8 cellular contexts compared by ENCODE assay signal in genomic region chr6:28141500-28142329, GRCh38. TPM values are rescaled to one million over a fixed set of nuclear protein-coding genes. Genes with fewer than 3 reads are reported as not detected.
DNase-seq lines count a peak whose midpoint lies in the region; ATAC-seq, FAIRE-seq and TF ChIP-seq lines count a peak whose summit lies in the region.

ZKSCAN8 (plus strand) TSS chr6:28141883; CDS start chr6:28148408, 6,525 bp downstream.

- peaks cover 62% of the 10 kb centered on the region for H3K4me1 Mint-ChIP-seq in activated T-cell treated with anti-CD3 and anti-CD28 coated beads, Interleukin-2, amount 50 U/mL, for 72 hours (ENCODE audit: low read depth)
- H3K4me1 Mint-ChIP-seq in stimulated activated memory B cell treated with anti-CD40 and anti-IgM and Interleukin-4, amounts not matched to agents 10 μg/mL and 1 μg/mL and 100 μg/mL, for 72 hours, result peaks cover 47% of the 10 kb centered on the region

- H3K36me3 Mint-ChIP-seq in activated T-cell treated with anti-CD3 and anti-CD28 coated beads, Interleukin-2, amount 50 U/mL, for 72 hours (ENCODE audit: insufficient read depth in 2 of 2), result peaks cover 10 to 14% of the 10 kb centered on the region in 2 donors
- peaks cover 23% of the 10 kb centered on the region for H3K36me3 Mint-ChIP-seq in stimulated activated memory B cell treated with anti-CD40 and anti-IgM and Interleukin-4, amounts not matched to agents 10 μg/mL and 1 μg/mL and 100 μg/mL, for 72 hours

- peak; percentile 79 for DNase-seq in DND-41
- peak; percentile 88 for DNase-seq in GM23248
- peak; percentile 91 for DNase-seq in Kasumi-1 (lab: John Stamatoyannopoulos, UW)
- DNase-seq in RCC 7860 (ENCODE audit: low spot score), result peak; percentile 81
- peak; percentile 86 to 89 for DNase-seq in activated T-cell treated with anti-CD3 and anti-CD28 coated beads, Interleukin-2, amount 50 U/mL, for 72 hours
- peak; percentile 44 for DNase-seq in esophagus squamous epithelium (lab: John Stamatoyannopoulos, UW)

- WGBS in GM23248 (ENCODE audit: low coverage in 1 of 2, low lambda C conversion rate in 2 of 2, missing lambda C conversion rate in 2 of 2), 2 experiments, result 1 to 2% methylated on average over 52 of the region's 52 CpGs
- WGBS in esophagus squamous epithelium, 2 donors, result 0% methylated on average over 10 to 18 of the region's 52 CpGs

- H3K79me2 ChIP-seq in DND-41 (ENCODE audit: insufficient read depth, low read length) (peaks cover 60% of the 10 kb centered on the region), GM23248 (ENCODE audit: insufficient read depth) (peaks cover 63% of the 10 kb centered on the region)

- H4K20me1 ChIP-seq in DND-41 (ENCODE audit: insufficient read depth, low read length) (no peaks in the 10 kb centered on the region), GM23248 (ENCODE audit: insufficient read depth) (peaks cover 4% of the 10 kb centered on the region; the same call in 1 of the 2 replicates)

- FAIRE-seq in RCC 7860 (lab: Jason Lieb, UNC), result peak; percentile 20

- no peaks in the 10 kb centered on the region for H3K9me3 Mint-ChIP-seq in activated T-cell treated with anti-CD3 and anti-CD28 coated beads, Interleukin-2, amount 50 U/mL, for 72 hours
- H3K9me3 Mint-ChIP-seq in stimulated activated memory B cell treated with anti-CD40 and anti-IgM and Interleukin-4, amounts not matched to agents 10 μg/mL and 1 μg/mL and 100 μg/mL, for 72 hours, result no peaks in the 10 kb centered on the region

- H3K4me2 ChIP-seq in DND-41 (ENCODE audit: insufficient read depth, low read length), result peak within 1 kb of the TSS; percentile 91
- peak within 1 kb of the TSS; percentile 98 for H3K4me2 ChIP-seq in GM23248 (ENCODE audit: unreplicated experiment)

- peak in 2 of 4 donors; percentile 31 to 43 for TF ChIP-seq POLR2A in esophagus squamous epithelium (IDR thresholded peaks at IDR 0.05)

- no peaks in the 10 kb centered on the region for H3K9me2 ChIP-seq in GM23248 (ENCODE audit: insufficient read depth)

- H3K27me3 Mint-ChIP-seq in activated T-cell treated with anti-CD3 and anti-CD28 coated beads, Interleukin-2, amount 50 U/mL, for 72 hours (ENCODE audit: low read depth), result no peaks in the 10 kb centered on the region
- H3K27me3 Mint-ChIP-seq in stimulated activated memory B cell treated with anti-CD40 and anti-IgM and Interleukin-4, amounts not matched to agents 10 μg/mL and 1 μg/mL and 100 μg/mL, for 72 hours, result no peaks in the 10 kb centered on the region

- H3K9me3 ChIP-seq in DND-41 (ENCODE audit: insufficient read depth, low read length, severe bottlenecking) (no peaks in the 10 kb centered on the region), GM23248 (ENCODE audit: low read depth) (no peaks in the 10 kb centered on the region), esophagus squamous epithelium (no peaks in the 10 kb centered on the region), muscle layer of duodenum (ENCODE audit: control insufficient read depth in 1 of 2, low read length in 2 of 2) (no peaks in the 10 kb centered on the region)

- H3K4me3 Mint-ChIP-seq in activated T-cell treated with anti-CD3 and anti-CD28 coated beads, Interleukin-2, amount 50 U/mL, for 72 hours, result peak within 1 kb of the TSS; percentile 95 to 97
- peak within 1 kb of the TSS; percentile 99 for H3K4me3 Mint-ChIP-seq in stimulated activated memory B cell treated with anti-CD40 and anti-IgM and Interleukin-4, amounts not matched to agents 10 μg/mL and 1 μg/mL and 100 μg/mL, for 72 hours

- ATAC-seq in DND-41 (ENCODE audit: insufficient read depth, low read depth), result peak; percentile 80
- ATAC-seq in activated T-cell treated with anti-CD3 and anti-CD28 coated beads, Interleukin-2, amount 50 U/mL, for 72 hours (replicated peaks in 1 of 2), result peak; percentile 92
- peak; percentile 95 for ATAC-seq in stimulated activated memory B cell treated with anti-CD40 and anti-IgM and Interleukin-4, amounts not matched to agents 10 μg/mL and 1 μg/mL and 100 μg/mL, for 72 hours

- H3K27me3 ChIP-seq in DND-41 (ENCODE audit: insufficient read depth, low read length, poor library complexity) (no peaks in the 10 kb centered on the region), GM23248 (replicated peaks; ENCODE audit: insufficient read depth) (no peaks in the 10 kb centered on the region), esophagus squamous epithelium (no peaks in the 10 kb centered on the region), muscle layer of duodenum (ENCODE audit: low read depth, low read length) (no peaks in the 10 kb centered on the region)

- peaks cover 60% of the 10 kb centered on the region for H3K4me1 ChIP-seq in DND-41 (ENCODE audit: insufficient read depth, low read length)
- peaks cover 27% of the 10 kb centered on the region for H3K4me1 ChIP-seq in GM23248 (ENCODE audit: insufficient read depth)
- peaks cover 0 to 47% (median 29%) of the 10 kb centered on the region in 3 donors for H3K4me1 ChIP-seq in esophagus squamous epithelium
- peaks cover 14 to 34% of the 10 kb centered on the region in 2 donors for H3K4me1 ChIP-seq in muscle layer of duodenum (ENCODE audit: control insufficient read depth in 1 of 2, insufficient read depth in 2 of 2, low read length in 2 of 2)

- peaks cover 15% of the 10 kb centered on the region; the same call in 1 of the 2 replicates for H3K36me3 ChIP-seq in DND-41 (ENCODE audit: insufficient read depth, low read length)
- H3K36me3 ChIP-seq in GM23248 (ENCODE audit: low read depth), result peaks cover 13% of the 10 kb centered on the region
- peaks cover 0 to 25% (median 0%) of the 10 kb centered on the region in 3 donors for H3K36me3 ChIP-seq in esophagus squamous epithelium
- peaks cover 3 to 9% of the 10 kb centered on the region in 2 donors for H3K36me3 ChIP-seq in muscle layer of duodenum (ENCODE audit: control insufficient read depth in 1 of 2, insufficient read depth in 2 of 2, low read length in 2 of 2)

- intact Hi-C loops in esophagus squamous epithelium (cut with DNase I), result no loop called here

- H3K9ac ChIP-seq in DND-41 (ENCODE audit: low read depth, low read length) (peak within 1 kb of the TSS; percentile 84), GM23248 (peak within 1 kb of the TSS; percentile 95)

- H3F3A ChIP-seq in GM23248 (ENCODE audit: insufficient read depth), result peaks cover 9% of the 10 kb centered on the region; the same call in 1 of the 2 replicates

- H3K27ac ChIP-seq in DND-41 (ENCODE audit: low read length) (peak within 1 kb of the TSS; percentile 71), GM23248 (peak within 1 kb of the TSS; percentile 73), esophagus squamous epithelium (peak within 1 kb of the TSS; percentile 51 to 85 (median 80)), muscle layer of duodenum (ENCODE audit: low read length) (peak within 1 kb of the TSS; percentile 67)

- H3K27ac Mint-ChIP-seq in activated T-cell treated with anti-CD3 and anti-CD28 coated beads, Interleukin-2, amount 50 U/mL, for 72 hours, result peak within 1 kb of the TSS; percentile 97
- H3K27ac Mint-ChIP-seq in stimulated activated memory B cell treated with anti-CD40 and anti-IgM and Interleukin-4, amounts not matched to agents 10 μg/mL and 1 μg/mL and 100 μg/mL, for 72 hours, result peak within 1 kb of the TSS; percentile 95

- TF ChIP-seq CTCF in DND-41 (IDR thresholded peaks at IDR 0.05; ENCODE audit: borderline replicate concordance, extremely low read depth, low read length, poor library complexity, severe bottlenecking) (peak; percentile 3), esophagus squamous epithelium (IDR thresholded peaks at IDR 0.05) (no peak)

- in situ Hi-C loops in GM23248 (cut with MboI), result no loop called here

- peak within 1 kb of the TSS; percentile 89 for H2AFZ ChIP-seq in DND-41 (ENCODE audit: low read depth, low read length)
- peak within 1 kb of the TSS; percentile 99 for H2AFZ ChIP-seq in GM23248

- H3K4me3 ChIP-seq in DND-41 (ENCODE audit: low read depth in 1 of 2, low read length in 2 of 2) (peak within 1 kb of the TSS; percentile 82 to 89), GM23248 (peak within 1 kb of the TSS; percentile 93), esophagus squamous epithelium (peak within 1 kb of the TSS; percentile 51 to 90 (median 74)), muscle layer of duodenum (ENCODE audit: low read depth in 1 of 2, low read length in 2 of 2) (peak within 1 kb of the TSS; percentile 96 to 98)

RNA-seq across cellular contexts. Expression of gene ZKSCAN8, which starts in this region (rescaled TPM):
- total RNA-seq in GM23248 (2014; rRNA removed; shearing (Covaris generic)), result 12.0 and 13.2 TPM in 2 replicates
- polyA plus RNA-seq in GM23248 (2016; fragmentation: Nextera tagmentation; extraction: Ambion mirVana), result 4.1 TPM in 2 replicates
- total RNA-seq in activated T-cell treated with anti-CD3 and anti-CD28 coated beads, Interleukin-2, amount 50 U/mL, for 72 hours, result 10 to 100 TPM; 29.8 to 32.0 TPM
- 10 to 100 TPM in 1 of 4 donors, 1 to 10 TPM in 3; 2.2 to 17.5 (median 5.9) TPM for total RNA-seq in esophagus squamous epithelium

Comparison
In these comparisons a context has a peak if more than half of its experiments do, and no peak if none do; other contexts are left out.
1. Peak in every context shown above with its lines: DNase-seq, ATAC-seq, H3K4me3 ChIP-seq and H3K27ac ChIP-seq.